In genomic region chr16:660132-660458, GRCh38 we compare ENCODE assay signal across 10 cellular contexts. TPM values are rescaled to one million over a fixed set of nuclear protein-coding genes. Genes with fewer than 3 reads are reported as not detected.
DNase-seq lines count a peak whose midpoint lies in the region; TF ChIP-seq lines count a peak whose summit lies in the region.
"Had no signal": no experiment of that assay in that cellular context is flagged by ENCODE, and none has a peak within 500 bp of the region (broad histone marks: within the 10 kb centered on the region; RNA-seq: fewer than 3 reads in every experiment).

No MANE protein-coding gene starts in this region.

- H3K27ac ChIP-seq in HL-60 (replicated peaks) (peak overlapping the region; percentile 55), adrenal gland (peak overlapping the region; percentile 8 to 90 (median 66)), mucosa of rectum (ENCODE audit: low read depth in 2 of 2, low read length in 2 of 2) (peak overlapping the region; percentile 52 to 68), tibial nerve (peak overlapping the region in 3 of 4 donors; percentile 53 to 90 (median 86))

- H3K4me3 ChIP-seq in HL-60 (replicated peaks; ENCODE audit: insufficient read depth, low read length) (no peak overlapping the region), adrenal gland (peak overlapping the region in 1 of 4 donors; percentile 20), mucosa of rectum (ENCODE audit: low read length in 2 of 2) (peak overlapping the region in 1 of 2 donors; percentile 50), tibial nerve (peak overlapping the region in 1 of 4 donors; percentile 48)

- H3K27me3 ChIP-seq in HL-60 (ENCODE audit: insufficient read depth, poor library complexity, severe bottlenecking) (no peaks in the 10 kb centered on the region), adrenal gland (no peaks in the 10 kb centered on the region), mucosa of rectum (ENCODE audit: control insufficient read depth in 2 of 2, insufficient read depth in 2 of 2, low read length in 2 of 2) (no peaks in the 10 kb centered on the region), tibial nerve (no peaks in the 10 kb centered on the region)

- WGBS in adrenal gland, 4 donors: 52 to 74% (median 57%) methylated on average over 4 to 6 of the region's 6 CpGs
- WGBS in tibial nerve, 2 donors: 58 to 60% methylated on average over 6 of the region's 6 CpGs

- TF ChIP-seq POLR2A in adrenal gland (IDR thresholded peaks at IDR 0.05) (no peak), tibial nerve (IDR thresholded peaks at IDR 0.05) (no peak), erythroblast (IDR thresholded peaks at IDR 0.05; ENCODE audit: low read length) (no peak)

- peak overlapping the region in 1 of 2 donors; percentile 19 for H3K9ac ChIP-seq in mucosa of rectum (ENCODE audit: low read depth in 1 of 2, low read length in 2 of 2)

- H3K9me3 ChIP-seq in adrenal gland (replicated peaks in 1 of 3) (no peaks in the 10 kb centered on the region), mucosa of rectum (ENCODE audit: control insufficient read depth in 2 of 2, low read length in 2 of 2) (no peaks in the 10 kb centered on the region), tibial nerve (no peaks in the 10 kb centered on the region)

- H3K36me3 ChIP-seq in adrenal gland (replicated peaks in 1 of 2) (peaks cover 0 to 9% of the 10 kb centered on the region in 2 donors), mucosa of rectum (ENCODE audit: control insufficient read depth in 2 of 2, insufficient read depth in 2 of 2, low read length in 2 of 2) (peaks cover 1 to 2% of the 10 kb centered on the region in 2 donors), tibial nerve (peaks cover 0 to 46% (median 0%) of the 10 kb centered on the region in 3 donors)

- TF ChIP-seq CTCF in HL-60 (IDR thresholded peaks at IDR 0.05; ENCODE audit: insufficient read depth, low read length): no peak
- no peak for TF ChIP-seq CTCF in adrenal gland (IDR thresholded peaks at IDR 0.05)
- TF ChIP-seq CTCF in tibial nerve (IDR thresholded peaks at IDR 0.05): no peak

- DNase-seq in HL-60 (ENCODE audit: low read depth in 1 of 2, low spot score in 1 of 2): no peak
- DNase-seq in adrenal gland: no peak
- DNase-seq in tibial nerve (ENCODE audit: low spot score in 2 of 2): no peak
- DNase-seq in DMS 273 treated with DMSO at 0.1 percent for 48 hours (lab: John Stamatoyannopoulos, UW): no peak
- DNase-seq in NCI-H1092 treated with DMSO at 0.1 percent for 48 hours (lab: John Stamatoyannopoulos, UW): no peak
- no peak for DNase-seq in erythroblast (lab: John Stamatoyannopoulos, UW)
- DNase-seq: cerebellar nuclear complex, COR-L47, NCI-H2107 had no signal

- TF ChIP-seq EP300 in tibial nerve (IDR thresholded peaks at IDR 0.05): no peak

- intact Hi-C loops in adrenal gland (cut with DNase I): no loop called here

- H3K4me1 ChIP-seq in adrenal gland (replicated peaks in 1 of 2) (peaks cover 12 to 13% of the 10 kb centered on the region in 2 donors), mucosa of rectum (ENCODE audit: control insufficient read depth in 2 of 2, insufficient read depth in 2 of 2, low read length in 2 of 2) (peaks cover 9% of the 10 kb centered on the region in 2 donors), tibial nerve (peaks cover 0 to 16% (median 14%) of the 10 kb centered on the region in 4 donors)

RNA-seq across cellular contexts. Expression of gene RHOT2, which starts 7.8 kb away (rescaled TPM):
- total RNA-seq in adrenal gland: 100 to 1,000 TPM in 2 of 8 donors, 10 to 100 TPM in 6; 34.7 to 177 (median 89.2) TPM
- 100 to 1,000 TPM in 2 of 3 donors, 10 to 100 TPM in 1; 37.9 to 462 (median 302) TPM for polyA plus RNA-seq in adrenal gland
- total RNA-seq in tibial nerve: 100 to 1,000 TPM in 3 of 4 donors, 10 to 100 TPM in 1; 68.6 to 188 (median 106) TPM

RNA-seq across cellular contexts. Expression of gene WDR90, which starts 10.9 kb away (rescaled TPM):
- total RNA-seq in adrenal gland: 10 to 100 TPM; 12.4 to 55.8 (median 26.9) TPM
- polyA plus RNA-seq in adrenal gland: 100 to 1,000 TPM in 2 of 3 donors, 1 to 10 TPM in 1; 3.0 to 162 (median 125) TPM
- total RNA-seq in tibial nerve: 10 to 100 TPM; 26.9 to 83.7 (median 54.1) TPM

RNA-seq across cellular contexts. Expression of gene RHBDL1, which starts 15.4 kb away (rescaled TPM):
- total RNA-seq in adrenal gland: 10 to 100 TPM in 1 of 8 donors, 1 to 10 TPM in 7; 1.4 to 11.5 (median 3.8) TPM
- 10 to 100 TPM in 2 of 3 donors, under 1 TPM in 1; 0.13 to 21.1 (median 12.2) TPM for polyA plus RNA-seq in adrenal gland
- 1 to 10 TPM in 3 of 4 donors, under 1 TPM in 1; 0.90 to 3.5 (median 1.9) TPM for total RNA-seq in tibial nerve

RNA-seq across cellular contexts. Expression of gene MCRIP2, which starts 18.5 kb away (rescaled TPM):
- total RNA-seq in adrenal gland: 100 to 1,000 TPM in 6 of 8 donors, 10 to 100 TPM in 2; 67.0 to 164 (median 140) TPM
- polyA plus RNA-seq in adrenal gland: 100 to 1,000 TPM in 2 of 3 donors, 1 to 10 TPM in 1; 7.1 to 253 (median 241) TPM
- 10 to 100 TPM; 20.8 to 37.7 (median 32.4) TPM for total RNA-seq in tibial nerve

RNA-seq across cellular contexts. Expression of gene STUB1, which starts 20.1 kb away (rescaled TPM):
- 100 to 1,000 TPM; 160 to 339 (median 213) TPM for total RNA-seq in adrenal gland
- 100 to 1,000 TPM; 121 to 199 (median 177) TPM for polyA plus RNA-seq in adrenal gland
- 100 to 1,000 TPM; 152 to 213 (median 186) TPM for total RNA-seq in tibial nerve
